16 cellular contexts compared by ENCODE assay signal in the genomic region with DNA sequence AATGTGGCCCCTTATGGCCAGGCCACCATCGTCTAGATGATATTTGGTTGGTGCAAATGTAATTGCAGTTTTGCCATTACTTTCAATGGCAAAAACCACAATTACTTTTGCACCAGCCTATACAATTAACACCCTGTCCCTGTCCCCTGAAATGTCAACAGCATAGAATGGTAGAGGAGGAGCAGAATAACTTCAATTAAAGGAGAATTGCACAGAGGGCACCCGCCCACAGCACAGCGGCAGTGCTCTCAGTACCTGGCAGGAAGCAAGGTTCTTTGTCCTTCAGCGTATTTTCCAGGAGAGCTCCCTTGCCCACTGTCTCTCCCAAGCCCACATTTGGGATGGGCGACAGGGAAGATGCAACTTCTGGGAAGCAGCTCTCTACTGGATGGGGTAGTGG.
DNase-seq lines count a peak whose midpoint lies in the region; ATAC-seq and TF ChIP-seq lines count a peak whose summit lies in the region.
"Had no signal": no experiment of that assay in that cellular context is flagged by ENCODE, and none has a peak within 500 bp of the region (broad histone marks: within the 10 kb centered on the region; RNA-seq: fewer than 3 reads in every experiment).

No MANE protein-coding gene starts in this region.

- H3K4me3 ChIP-seq in trophoblast cell (ENCODE audit: low read depth, low read length) (no peak overlapping the region), A673 (ENCODE audit: low read depth, low read length, poor library complexity, severe bottlenecking) (no peak overlapping the region)
- H3K4me3 ChIP-seq: BLaER1, HAP-1 had no signal

- no peak overlapping the region for H2BK120ac ChIP-seq in trophoblast cell (ENCODE audit: insufficient read depth, low read length, poor library complexity)

- H3K4ac ChIP-seq in trophoblast cell (ENCODE audit: low read depth, low read length): no peak overlapping the region

- CTCF ChIA-PET in A673 (lab: Charles Lee): no interaction called here

- no peaks in the 10 kb centered on the region for H3K27me3 ChIP-seq in trophoblast cell (ENCODE audit: insufficient read depth, low read length)
- H3K27me3 ChIP-seq in A673 (replicated peaks; ENCODE audit: insufficient read depth, low read depth, low read length, poor library complexity): peaks cover 7% of the 10 kb centered on the region

- H3K23ac ChIP-seq in trophoblast cell (ENCODE audit: low read length): no peak overlapping the region

- H3K79me1 ChIP-seq in trophoblast cell (ENCODE audit: low read length): peaks cover 27% of the 10 kb centered on the region

- peak overlapping the region; percentile 15 for H4K91ac ChIP-seq in trophoblast cell (ENCODE audit: low read depth, low read length)

- H3K4me2 ChIP-seq in trophoblast cell (ENCODE audit: low read length): no peak overlapping the region
- H3K4me2 ChIP-seq: BLaER1 had no signal

- H4K8ac ChIP-seq in trophoblast cell (ENCODE audit: low read depth, low read length): no peak overlapping the region

- H2BK12ac ChIP-seq in trophoblast cell (ENCODE audit: low read length): peak overlapping the region; percentile 21

- H3K36me3 ChIP-seq in trophoblast cell (ENCODE audit: control insufficient read depth in 1 of 2, insufficient read depth in 2 of 2, low read length in 2 of 2) (no peaks in the 10 kb centered on the region), A673 (ENCODE audit: insufficient read depth, low read length, poor library complexity, severe bottlenecking) (no peaks in the 10 kb centered on the region)
- H3K36me3 ChIP-seq: BLaER1, HAP-1 had no signal

- no peak overlapping the region for H2BK5ac ChIP-seq in trophoblast cell (ENCODE audit: low read depth, low read length, poor library complexity)

- H3K14ac ChIP-seq in trophoblast cell (ENCODE audit: low read length): peak overlapping the region; percentile 7

- no peak overlapping the region for H2AFZ ChIP-seq in trophoblast cell (ENCODE audit: insufficient read depth, low read length, poor library complexity)

- H4K12ac ChIP-seq in trophoblast cell (ENCODE audit: low read depth, low read length): no peak overlapping the region

- no TSS peak for BruUV-seq in A673 (replicated peaks; lab: Mats Ljungman, UMichigan)

- intact Hi-C loops in A673 (cut with micrococcal nuclease; ENCODE audit: unreplicated experiment): no loop called here

- no peaks in the 10 kb centered on the region for H3K79me2 ChIP-seq in trophoblast cell (ENCODE audit: control insufficient read depth, insufficient read depth, low read length, poor library complexity)

- H3K4me1 ChIP-seq in trophoblast cell (ENCODE audit: control insufficient read depth in 1 of 2, insufficient read depth in 2 of 2, low read length in 2 of 2) (peaks cover 28 to 33% of the 10 kb centered on the region in 2 experiments), A673 (ENCODE audit: insufficient read depth, low read length, poor library complexity, severe bottlenecking) (no peaks in the 10 kb centered on the region)
- H3K4me1 ChIP-seq: Caco-2, HAP-1 had no signal

- no peak for TF ChIP-seq CTCF in A673 (conservative IDR thresholded peaks at IDR 0.05; ENCODE audit: low read depth, low read length)

- H3K27ac ChIP-seq in trophoblast cell (ENCODE audit: low read depth, low read length) (no peak overlapping the region), A673 (ENCODE audit: low read depth, low read length, poor library complexity, severe bottlenecking) (no peak overlapping the region)
- H3K27ac ChIP-seq: 22Rv1, BLaER1 had no signal

- ATAC-seq in GM18502 (IDR thresholded peaks at IDR 0.05; ENCODE audit: poor library complexity, unreplicated experiment) (no peak), GM21360 (IDR thresholded peaks at IDR 0.05; ENCODE audit: unreplicated experiment) (no peak)
- ATAC-seq: HepG2 had no signal

- no peak overlapping the region for H3K18ac ChIP-seq in trophoblast cell (ENCODE audit: low read length)

- DNase-seq in NCI-H748 (lab: John Stamatoyannopoulos, UW; ENCODE audit: unreplicated experiment): peak; percentile 10
- no peak for DNase-seq in NCI-H748 treated with DMSO at 0.1 percent for 48 hours (lab: John Stamatoyannopoulos, UW)
- peak; percentile 22 for DNase-seq in islet precursor cell
- DNase-seq in trophoblast cell: no peak
- DNase-seq in A673 (ENCODE audit: low spot score): no peak
- DNase-seq: AML-193; Caco-2; CD8-positive, alpha-beta memory T cell; DND-41; GDM1 had no signal

- no peak overlapping the region for H3K9ac ChIP-seq in trophoblast cell (ENCODE audit: low read length)
- H3K9ac ChIP-seq: BLaER1 had no signal

- peak overlapping the region; percentile 13 for H2AK5ac ChIP-seq in trophoblast cell (ENCODE audit: low read length)

- no peaks in the 10 kb centered on the region for H3K9me3 ChIP-seq in trophoblast cell (ENCODE audit: insufficient read depth, low read depth, low read length)
- H3K9me3 ChIP-seq in A673 (ENCODE audit: low read depth, low read length, poor library complexity, severe bottlenecking): no peaks in the 10 kb centered on the region
- H3K9me3 ChIP-seq: Caco-2, HAP-1 had no signal

- WGBS in trophoblast cell (ENCODE audit: extremely low coverage, insufficient coverage, insufficient read length): no CpG with 5 or more reads among the region's 5 CpGs

- POLR2A ChIA-PET in A673 (lab: Charles Lee; ENCODE audit: low non-redundant PET): no interaction called here

Comparison
In these comparisons a context has a peak if more than half of its experiments do, and no peak if none do; other contexts are left out.
1. DNase-seq: peak in NCI-H748 (single experiment) and islet precursor cell (single experiment); none in NCI-H748 treated with DMSO at 0.1 percent for 48 hours (single experiment), trophoblast cell (0 of 2) and A673 (single experiment).